8 cellular contexts compared by ENCODE assay signal in genomic region chr9:17810728-17811634, GRCh38.
A peak's percentile ranks its signal among the peaks of the same experiment; 100 is the strongest.
DNase-seq lines count a peak whose midpoint lies in the region; ATAC-seq, FAIRE-seq and TF ChIP-seq lines count a peak whose summit lies in the region.

No MANE protein-coding gene starts in this region.

- no peak for TF ChIP-seq EP300 in A549 (IDR thresholded peaks at IDR 0.05)

- POLR2A ChIA-PET in A549 (lab: Yijun Ruan, JAX) (no interaction called here), GM10248 (lab: Yijun Ruan, JAX) (no interaction called here)

- no peaks in the 10 kb centered on the region for H3K4me1 ChIP-seq in A549
- no peaks in the 10 kb centered on the region for H3K4me1 ChIP-seq in ascending aorta

- TF ChIP-seq CTCF in A549 (IDR thresholded peaks at IDR 0.05), result peak; percentile 93
- peak; percentile 87 for TF ChIP-seq CTCF in GM10248 (IDR thresholded peaks at IDR 0.05; ENCODE audit: control extremely low read depth, extremely low read depth, low read depth, missing control alignments)
- peak; percentile 66 to 91 (median 88) for TF ChIP-seq CTCF in ascending aorta (IDR thresholded peaks at IDR 0.05)

- no peak for FAIRE-seq in A549 (lab: Jason Lieb, UNC)

- ATAC-seq in A549 (peak; percentile 69 to 82; a peak in 4 of 6 replicates), HG03432 (IDR thresholded peaks at IDR 0.05; ENCODE audit: unreplicated experiment) (peak; percentile 53), GM18498 (IDR thresholded peaks at IDR 0.05; ENCODE audit: unreplicated experiment) (no peak)

- CTCF ChIA-PET in A549 (lab: Yijun Ruan, JAX) (interaction anchor here (0.5 to 5.6 kb wide), 40 partner anchors 10 to 1482 kb away, joined by 3 to 53 read pairs (median 4); no protein-coding TSS in a partner anchor), GM10248 (lab: Yijun Ruan, JAX) (interaction anchor here (0.6 to 5.9 kb wide), 44 partner anchors 10 to 1653 kb away, joined by 3 to 93 read pairs (median 4); no protein-coding TSS in a partner anchor)

- no peaks in the 10 kb centered on the region for H3K36me3 ChIP-seq in ascending aorta

- no peak overlapping the region for H3K27ac ChIP-seq in A549
- H3K27ac ChIP-seq in ascending aorta, result no peak overlapping the region

- WGBS in A549 (ENCODE audit: missing lambda C conversion rate), result 5% methylated on average over 14 of the region's 14 CpGs

- TF ChIP-seq RAD21 in A549 (conservative IDR thresholded peaks at IDR 0.05 in 1 of 2, IDR thresholded peaks at IDR 0.05 in 1 of 2), result peak; percentile 84 to 85

- intact Hi-C loops in ascending aorta (cut with DNase I), result loop anchor here (1.0 to 10.0 kb wide), 4 partner anchors 96 to 1218 kb away; no protein-coding TSS in a partner anchor

- H3K4me3 ChIP-seq in A549 (no peak overlapping the region), ascending aorta (no peak overlapping the region)

- DNase-seq in A549 (ENCODE audit: low read depth in 1 of 2, low spot score in 1 of 2) (peak; percentile 17 to 49), GM10248 (ENCODE audit: extremely low spot score) (peak; percentile 36), NCI-H748 (lab: John Stamatoyannopoulos, UW; ENCODE audit: unreplicated experiment) (peak; percentile 65), ascending aorta (ENCODE audit: low spot score in 2 of 2) (peak in 1 of 2 donors; percentile 68), iPS-NIHi7 (ENCODE audit: extremely low spot score) (peak; percentile 56)
- DNase-seq in stimulated activated CD4-positive, alpha-beta T cell treated with anti-CD3 and anti-CD28 coated beads, Interleukin-1b, Interleukin-23, amount 100 ng/mL, for 24 hours (ENCODE audit: low read depth in 4 of 4, low spot score in 1 of 4), result peak in 3 of 4 experiments; percentile 0 to 8 (median 4)

- no peaks in the 10 kb centered on the region for H3K27me3 ChIP-seq in ascending aorta

- H3K4me2 ChIP-seq in A549, result 0 out of 3 replicates have a peak overlapping the region, but pooled peaks have one; percentile 7

- TF ChIP-seq POLR2A in A549 (IDR thresholded peaks at IDR 0.05; ENCODE audit: low read length), result no peak

- H3K9me3 ChIP-seq in A549 (no peaks in the 10 kb centered on the region), ascending aorta (no peaks in the 10 kb centered on the region)

TF ChIP-seq in A549, 52 proteins besides CTCF, POLR2A, EP300 and RAD21:
- TF ChIP-seq MAZ (IDR thresholded peaks at IDR 0.05; ENCODE audit: borderline replicate concordance, low read depth, low read length) (no peak), FOXS1 (CRISPR knock-in tag; IDR thresholded peaks at IDR 0.05) (no peak), MAFK (IDR thresholded peaks at IDR 0.05; ENCODE audit: partially characterized antibody) (no peak), CBX2 (IDR thresholded peaks at IDR 0.05; ENCODE audit: borderline replicate concordance, low read depth) (no peak), RFX5 (IDR thresholded peaks at IDR 0.05) (no peak), EHMT2 (IDR thresholded peaks at IDR 0.05; ENCODE audit: low read depth) (no peak), NFE2L2 (conservative IDR thresholded peaks at IDR 0.05; ENCODE audit: low read length) (no peak), SMC3 (IDR thresholded peaks at IDR 0.05) (peak; percentile 64)
TF ChIP-seq in A549: peak in this region for 1.
